In genomic region chr11:15053201-15053685, GRCh38 we compare ENCODE assay signal across 1 cellular context.
TF ChIP-seq lines count a peak whose summit lies in the region.

No MANE protein-coding gene starts in this region.

TF ChIP-seq in HCT116, 20 proteins besides CTCF, POLR2A, EP300 and RAD21 (continued from another document):
- TF ChIP-seq ELF1 (IDR thresholded peaks at IDR 0.05; ENCODE audit: borderline replicate concordance, low read depth): no peak
- TF ChIP-seq YY1 (IDR thresholded peaks at IDR 0.05; ENCODE audit: extremely low read depth, insufficient replicate concordance, low read depth, low read length): peak; percentile 50
